In genomic region chr6:147167009-147167408, GRCh38 we compare ENCODE assay signal across 15 cellular contexts.
"Had no signal": no experiment of that assay in that cellular context is flagged by ENCODE, and none has a peak within 500 bp of the region (broad histone marks: within the 10 kb centered on the region; RNA-seq: fewer than 3 reads in every experiment).

No MANE protein-coding gene starts in this region.

- H3K27ac ChIP-seq: breast epithelium, vagina had no signal

- H3K27me3 Mint-ChIP-seq: naive B cell, progenitor cell of endocrine pancreas had no signal

- H3K4me3 Mint-ChIP-seq: activated naive CD8-positive, alpha-beta T cell treated with anti-CD3 and anti-CD28 coated beads for 36 hours; activated T-cell treated with anti-CD3 and anti-CD28 coated beads, Interleukin-2, amount 50 U/mL, for 4 hours; naive B cell; stimulated activated effector memory CD8-positive, alpha-beta T cell treated with anti-CD3 and anti-CD28 coated beads, Interleukin-12 subunit alpha, Interleukin-12 subunit beta, amount 100 ng/mL, for 72 hours had no signal

- H3K36me3 ChIP-seq: breast epithelium, tibial nerve, vagina had no signal

- H3K36me3 Mint-ChIP-seq: activated naive CD8-positive, alpha-beta T cell treated with anti-CD3 and anti-CD28 coated beads for 36 hours; naive B cell; stimulated activated effector memory CD8-positive, alpha-beta T cell treated with anti-CD3 and anti-CD28 coated beads, Interleukin-12 subunit alpha, Interleukin-12 subunit beta, amount 100 ng/mL, for 72 hours had no signal

- H3K9me3 ChIP-seq: breast epithelium, tibial nerve, vagina had no signal

- H3K4me3 ChIP-seq: breast epithelium, vagina had no signal

- H3K9me3 Mint-ChIP-seq: activated naive CD8-positive, alpha-beta T cell treated with anti-CD3 and anti-CD28 coated beads for 36 hours; activated T-cell treated with anti-CD3 and anti-CD28 coated beads, Interleukin-2, amount 50 U/mL, for 4 hours; naive B cell; stimulated activated effector memory CD8-positive, alpha-beta T cell treated with anti-CD3 and anti-CD28 coated beads, Interleukin-12 subunit alpha, Interleukin-12 subunit beta, amount 100 ng/mL, for 72 hours had no signal

- H3K27me3 ChIP-seq: breast epithelium, tibial nerve, vagina had no signal

- H3K27ac Mint-ChIP-seq: activated naive CD8-positive, alpha-beta T cell treated with anti-CD3 and anti-CD28 coated beads for 36 hours; naive B cell; progenitor cell of endocrine pancreas; stimulated activated effector memory CD8-positive, alpha-beta T cell treated with anti-CD3 and anti-CD28 coated beads, Interleukin-12 subunit alpha, Interleukin-12 subunit beta, amount 100 ng/mL, for 72 hours had no signal

- DNase-seq: activated CD4-positive, alpha-beta T cell treated with anti-CD3 and anti-CD28 coated beads for 1 hour; activated CD4-positive, alpha-beta T cell treated with anti-CD3 and anti-CD28 coated beads, Interleukin-2, amount 50 U/mL, for 48 hours; activated gamma-delta T cell treated with Interleukin-2 at 50 U/mL for 16 hours; activated naive CD8-positive, alpha-beta T cell treated with anti-CD3 and anti-CD28 coated beads for 36 hours; activated T-cell treated with anti-CD3 and anti-CD28 coated beads, Interleukin-2, amount 50 U/mL, for 4 hours; hippocampal formation; kidney glomerular epithelial cell; midbrain; naive B cell; right cardiac atrium had no signal

- ATAC-seq: activated T-cell treated with anti-CD3 and anti-CD28 coated beads, Interleukin-2, amount 50 U/mL, for 4 hours; right cardiac atrium; stimulated activated effector memory CD8-positive, alpha-beta T cell treated with anti-CD3 and anti-CD28 coated beads, Interleukin-12 subunit alpha, Interleukin-12 subunit beta, amount 100 ng/mL, for 72 hours had no signal

- H3K4me1 ChIP-seq: breast epithelium, vagina had no signal

- H3K4me1 Mint-ChIP-seq: naive B cell; stimulated activated effector memory CD8-positive, alpha-beta T cell treated with anti-CD3 and anti-CD28 coated beads, Interleukin-12 subunit alpha, Interleukin-12 subunit beta, amount 100 ng/mL, for 72 hours had no signal
